In genomic region chr3:37427132-37427531, GRCh38 we compare ENCODE assay signal across 2 cellular contexts. TPM values are rescaled to one million over a fixed set of nuclear protein-coding genes. Genes with fewer than 3 reads are reported as not detected.
"Had no signal": no experiment of that assay in that cellular context is flagged by ENCODE, and none has a peak within 500 bp of the region (broad histone marks: within the 10 kb centered on the region; RNA-seq: fewer than 3 reads in every experiment).

No MANE protein-coding gene starts in this region.

RNA-seq across cellular contexts. Expression of gene ITGA9, which starts 24.8 kb away (rescaled TPM):
- total RNA-seq: LHCN-M2, MCF 10A had no signal
